8 cellular contexts compared by ENCODE assay signal in genomic region chr5:159100928-159101646, GRCh38. TPM values are rescaled to one million over a fixed set of nuclear protein-coding genes. Genes with fewer than 3 reads are reported as not detected.
DNase-seq lines count a peak whose midpoint lies in the region; ATAC-seq, FAIRE-seq and TF ChIP-seq lines count a peak whose summit lies in the region.

No MANE protein-coding gene starts in this region.

- H3K23ac ChIP-seq in H9 (ENCODE audit: insufficient read length, low read depth, low read length), result no peak overlapping the region

- H3K27ac ChIP-seq in DOHH2 (ENCODE audit: low read depth, low read length) (peak overlapping the region; percentile 94), H9 (ENCODE audit: insufficient read length, low read depth, low read length) (no peak overlapping the region), kidney (ENCODE audit: low read depth in 2 of 2, low read length in 2 of 2) (peak overlapping the region; percentile 11 to 56), tibial nerve (peak overlapping the region; percentile 18 to 91 (median 71))

- H3K9me3 ChIP-seq in DOHH2 (ENCODE audit: control insufficient read depth, insufficient read depth, low read length), result no peaks in the 10 kb centered on the region
- no peaks in the 10 kb centered on the region for H3K9me3 ChIP-seq in H9 (ENCODE audit: control insufficient read depth, low read depth, low read length)
- H3K9me3 ChIP-seq in kidney (ENCODE audit: control insufficient read depth in 1 of 2, low read length in 2 of 2), result no peaks in the 10 kb centered on the region
- H3K9me3 ChIP-seq in tibial nerve, result no peaks in the 10 kb centered on the region

- no peak overlapping the region for H4K5ac ChIP-seq in H9 (ENCODE audit: insufficient read length, low read depth, low read length)

- H2BK15ac ChIP-seq in H9 (ENCODE audit: low read depth, low read length), result no peak overlapping the region

- H3K4me3 Mint-ChIP-seq in H9, result peak overlapping the region; percentile 69 to 83
- H3K4me3 Mint-ChIP-seq in WTC11, result peak overlapping the region; percentile 88

- peaks cover 37% of the 10 kb centered on the region for H3F3A ChIP-seq in DOHH2 (ENCODE audit: control insufficient read depth, insufficient read depth)

- H3K23me2 ChIP-seq in H9 (ENCODE audit: insufficient read length, low read depth, low read length, poor library complexity, severe bottlenecking), result peaks cover 20% of the 10 kb centered on the region

- H3K27me3 Mint-ChIP-seq in H9 (ENCODE audit: low read depth) (peaks cover 100% of the 10 kb centered on the region), WTC11 (ENCODE audit: low read depth) (peaks cover 100% of the 10 kb centered on the region)

- no peak overlapping the region for H2BK12ac ChIP-seq in H9 (ENCODE audit: insufficient read length, low read depth, low read length)

- H3K79me2 ChIP-seq in DOHH2 (ENCODE audit: control insufficient read depth, low read length) (peaks cover 68% of the 10 kb centered on the region), H9 (ENCODE audit: insufficient read depth, low read length) (no peaks in the 10 kb centered on the region)

- H3K4me2 ChIP-seq in DOHH2 (ENCODE audit: low read length) (peak overlapping the region; percentile 87), H9 (ENCODE audit: insufficient read depth, insufficient read length, low read length) (peak overlapping the region; percentile 26)

- no peak; the same call in 1 of the 2 replicates for ATAC-seq in WTC11

- no peak overlapping the region for H3K18ac ChIP-seq in H9 (ENCODE audit: insufficient read length, low read depth, low read length)

- no peak overlapping the region for H2BK120ac ChIP-seq in H9 (ENCODE audit: low read depth, low read length, poor library complexity, severe bottlenecking)

- intact Hi-C loops in kidney (cut with DNase I), result loop anchor here (10.0 kb wide), 1 partner anchor 406 kb away; no protein-coding TSS in a partner anchor

- DNase-seq in H9, result no peak
- no peak for DNase-seq in WTC11 (ENCODE audit: low spot score)
- DNase-seq in kidney, result no peak
- DNase-seq in tibial nerve (ENCODE audit: low spot score in 2 of 2), result no peak
- no peak for DNase-seq in EL
- no peak for DNase-seq in epidermal melanocyte (ENCODE audit: insufficient read length, low spot score)
- no peak for DNase-seq in ureter (ENCODE audit: low spot score)

- no peak overlapping the region for H3K56ac ChIP-seq in H9 (ENCODE audit: insufficient read length, low read depth, low read length)

- H2BK5ac ChIP-seq in H9 (ENCODE audit: insufficient read length, low read length), result no peak overlapping the region

- H3K14ac ChIP-seq in H9 (ENCODE audit: insufficient read depth, low read length), result no peak overlapping the region

- no peaks in the 10 kb centered on the region for H3K9me2 ChIP-seq in DOHH2 (replicated peaks; ENCODE audit: control insufficient read depth, low read length)

- no peak for FAIRE-seq in kidney (lab: Jason Lieb, UNC)

- POLR2A ChIA-PET in WTC11 (lab: Charles Lee), result interaction anchor here (0.5 kb wide), 1 partner anchor 1454 kb away, joined by 3 read pairs; no protein-coding TSS in a partner anchor

- H3K9ac ChIP-seq in H9 (ENCODE audit: extremely low read depth, insufficient read length, low read length) (no peak overlapping the region), kidney (ENCODE audit: low read length in 2 of 2) (peak overlapping the region; percentile 32 to 40)

- H3K4me1 ChIP-seq in DOHH2 (ENCODE audit: control insufficient read depth, low read length) (peaks cover 58% of the 10 kb centered on the region), H9 (ENCODE audit: insufficient read depth, low read length) (peaks cover 3% of the 10 kb centered on the region; the same call in 1 of the 2 replicates), kidney (ENCODE audit: control insufficient read depth in 1 of 2, insufficient read depth in 1 of 2, low read depth in 1 of 2, low read length in 2 of 2) (peaks cover 0 to 8% of the 10 kb centered on the region in 2 donors), tibial nerve (peaks cover 0 to 50% (median 0%) of the 10 kb centered on the region in 4 donors)

- H3K4me1 Mint-ChIP-seq in H9 (peaks cover 46 to 69% of the 10 kb centered on the region in 2 experiments), WTC11 (peaks cover 65% of the 10 kb centered on the region)

- H4K20me1 ChIP-seq in DOHH2 (ENCODE audit: control insufficient read depth, insufficient read depth, low read depth, low read length) (no peaks in the 10 kb centered on the region), H9 (ENCODE audit: control insufficient read depth, insufficient read depth, insufficient read length) (peaks cover under 1% of the 10 kb centered on the region)

- TF ChIP-seq POLR2A in tibial nerve (IDR thresholded peaks at IDR 0.05), result no peak

- H4K91ac ChIP-seq in H9 (ENCODE audit: insufficient read length, low read depth, low read length), result no peak overlapping the region

- H3T11ph ChIP-seq in H9 (ENCODE audit: low read length), result no peak overlapping the region

- TF ChIP-seq CTCF in DOHH2 (IDR thresholded peaks at IDR 0.05; ENCODE audit: low read depth, low read length, poor library complexity, severe bottlenecking), result no peak
- TF ChIP-seq CTCF in H9 (conservative IDR thresholded peaks at IDR 0.05), result no peak
- TF ChIP-seq CTCF in WTC11 (IDR thresholded peaks at IDR 0.05), result no peak
- no peak for TF ChIP-seq CTCF in kidney (IDR thresholded peaks at IDR 0.05; ENCODE audit: borderline replicate concordance, extremely low read depth, insufficient read depth)
- no peak for TF ChIP-seq CTCF in tibial nerve (IDR thresholded peaks at IDR 0.05)

- H3K4me3 ChIP-seq in DOHH2 (ENCODE audit: low read length), result peak overlapping the region; percentile 100
- peak overlapping the region; percentile 59 to 70 for H3K4me3 ChIP-seq in kidney (ENCODE audit: low read length in 2 of 2)
- peak overlapping the region; percentile 32 to 75 (median 48) for H3K4me3 ChIP-seq in tibial nerve

- H2AK5ac ChIP-seq in H9 (ENCODE audit: insufficient read length, low read length), result no peak overlapping the region

- 100% methylated on average over 1 of the region's 16 CpGs for WGBS in H9 (ENCODE audit: extremely low coverage, insufficient read length, low lambda C conversion rate)
- 7 to 13% methylated on average over 15 to 16 of the region's 16 CpGs for WGBS in tibial nerve, 2 donors

- no peak overlapping the region for H2BK20ac ChIP-seq in H9 (ENCODE audit: low read depth, low read length, poor library complexity, severe bottlenecking)

- H3K36me3 ChIP-seq in DOHH2 (ENCODE audit: control insufficient read depth, low read length), result peaks cover 42% of the 10 kb centered on the region
- no peaks in the 10 kb centered on the region for H3K36me3 ChIP-seq in kidney (ENCODE audit: control insufficient read depth in 1 of 2, insufficient read depth in 2 of 2, low read length in 2 of 2)
- no peaks in the 10 kb centered on the region for H3K36me3 ChIP-seq in tibial nerve

- no peaks in the 10 kb centered on the region; a peak in 1 of 7 replicates for H3K36me3 Mint-ChIP-seq in H9 (ENCODE audit: insufficient read depth in 1 of 3, low read depth in 3 of 3)
- H3K36me3 Mint-ChIP-seq in WTC11, result 0 out of 2 replicates have a peak, but pooled peaks cover 2% of the 10 kb centered on the region

- H2AFZ ChIP-seq in H9 (ENCODE audit: low read length), result no peak overlapping the region

- H3K79me1 ChIP-seq in H9 (ENCODE audit: insufficient read depth, low read depth, low read length, poor library complexity, severe bottlenecking), result no peaks in the 10 kb centered on the region

- H3K9me3 Mint-ChIP-seq in H9, result peaks cover 3 to 8% of the 10 kb centered on the region in 2 experiments; a peak in 3 of 5 replicates
- H3K9me3 Mint-ChIP-seq in WTC11, result no peaks in the 10 kb centered on the region

- H3K27me3 ChIP-seq in DOHH2 (ENCODE audit: control insufficient read depth, low read length) (no peaks in the 10 kb centered on the region), H9 (ENCODE audit: insufficient read depth, low read length) (peaks cover 81% of the 10 kb centered on the region), tibial nerve (peaks cover 0 to 64% of the 10 kb centered on the region in 2 donors)

- no peak overlapping the region for H4K8ac ChIP-seq in H9 (replicated peaks; ENCODE audit: insufficient read length, low read depth, low read length)

- no peak overlapping the region for H3K4ac ChIP-seq in H9 (ENCODE audit: low read depth, low read length)

- no peak for TF ChIP-seq EP300 in tibial nerve (IDR thresholded peaks at IDR 0.05)

- CTCF ChIA-PET in WTC11 (lab: Charles Lee), result interaction anchor here (0.6 to 1.6 kb wide), 4 partner anchors 364 to 926 kb away, joined by 3 to 5 read pairs (median 3); no protein-coding TSS in a partner anchor

- H3K27ac Mint-ChIP-seq in H9, result no peak overlapping the region
- H3K27ac Mint-ChIP-seq in WTC11, result no peak overlapping the region

TF ChIP-seq in WTC11, 78 proteins besides CTCF, POLR2A, EP300 and RAD21:
- TF ChIP-seq ZNF219 (CRISPR knock-in tag; IDR thresholded peaks at IDR 0.05; ENCODE audit: borderline replicate concordance), result no peak
- peak; percentile 96 for TF ChIP-seq ZNF512 (CRISPR knock-in tag; IDR thresholded peaks at IDR 0.05; ENCODE audit: borderline replicate concordance)

RNA-seq across cellular contexts. Expression of gene EBF1, which starts 1.4 kb away (rescaled TPM):
- not detected in 2 replicates for total RNA-seq in H9 (2021)
- total RNA-seq in WTC11 (2021), result 0.11 to 0.39 TPM (median 0.16 TPM) in 3 replicates
- total RNA-seq in kidney, result 30.8 TPM
- polyA plus RNA-seq in kidney (ENCODE audit: insufficient read depth, low read depth, low replicate concordance), result 2.7 TPM
- 10 to 100 TPM; 47.4 to 76.5 (median 53.9) TPM for total RNA-seq in tibial nerve
- 28.6 TPM for total RNA-seq in ureter

Comparison
In these comparisons a context has a peak if more than half of its experiments do, and no peak if none do; other contexts are left out.
1. H3K4me3 ChIP-seq: peak in every context shown above with its lines; median percentile 100 in DOHH2; 64 in kidney; 48 in tibial nerve.
2. RNA of gene EBF1, which starts 1.4 kb away (total RNA-seq): 47.4 to 76.5 TPM in tibial nerve, 30.8 TPM in kidney (single experiment) and 28.6 TPM in ureter (single experiment); 0.11 to 0.39 TPM in WTC11 and not detected in H9; every median in the first group is over 10 times any median in the second.